23 cellular contexts compared by ENCODE assay signal in genomic region chr7:33900501-33900900, GRCh38. TPM values are rescaled to one million over a fixed set of nuclear protein-coding genes. Genes with fewer than 3 reads are reported as not detected.
"Had no signal": no experiment of that assay in that cellular context is flagged by ENCODE, and none has a peak within 500 bp of the region (broad histone marks: within the 10 kb centered on the region; RNA-seq: fewer than 3 reads in every experiment).

No MANE protein-coding gene starts in this region.

- H3K9me3 ChIP-seq: ascending aorta, esophagus squamous epithelium, sigmoid colon, thyroid gland had no signal

- DNase-seq: activated CD4-positive, alpha-beta T cell treated with anti-CD3 and anti-CD28 coated beads, Interleukin-2, amount 10 ng/mL, durations not matched to agents 24 days and 14 days; activated CD4-positive, CD25-positive, alpha-beta regulatory T cell; activated CD8-positive, alpha-beta T cell treated with anti-CD3 and anti-CD28 coated beads for 36 hours; activated effector memory CD4-positive, alpha-beta T cell treated with anti-CD3 and anti-CD28 coated beads, Interleukin-2, amount 50 U/mL, for 16 hours; activated T-cell treated with anti-CD3 and anti-CD28 coated beads, Interleukin-2, amount 50 U/mL, for 48 hours; effector CD8-positive, alpha-beta T cell; esophagus squamous epithelium; foreskin melanocyte; glutamatergic neuron; hippocampal formation; nephron progenitor cell; nucleus accumbens; posterior cingulate gyrus; sigmoid colon; stimulated activated naive CD4-positive, alpha-beta T cell treated with Interleukin-2 at 50 U/mL for 16 hours; T-cell; thyroid gland had no signal

- H3K36me3 Mint-ChIP-seq: activated naive CD4-positive, alpha-beta T cell treated with anti-CD3 and anti-CD28 coated beads, Interleukin-2, amount 50 U/mL, for 24 hours; T-cell had no signal

- H3K27ac ChIP-seq: ascending aorta, esophagus squamous epithelium, sigmoid colon, thyroid gland had no signal

- H3K4me3 Mint-ChIP-seq: activated CD4-positive, alpha-beta T cell treated with anti-CD3 and anti-CD28 coated beads, Interleukin-2, amount 10 ng/mL, durations not matched to agents 24 days and 14 days; activated CD8-positive, alpha-beta T cell treated with anti-CD3 and anti-CD28 coated beads for 36 hours; activated naive CD4-positive, alpha-beta T cell treated with anti-CD3 and anti-CD28 coated beads, Interleukin-2, amount 50 U/mL, for 24 hours; dendritic cell treated with granulocyte-macrophage colony-stimulating factor and Interleukin-4, amounts not matched to agents 40 ng/mL and 50 ng/mL, for 4 days; nephron progenitor cell; T-cell had no signal

- ATAC-seq: activated CD8-positive, alpha-beta T cell treated with anti-CD3 and anti-CD28 coated beads for 36 hours; left lobe of liver; T-cell had no signal

- H3K27ac Mint-ChIP-seq: activated CD4-positive, alpha-beta T cell treated with anti-CD3 and anti-CD28 coated beads, Interleukin-2, amount 10 ng/mL, durations not matched to agents 24 days and 14 days; activated CD8-positive, alpha-beta T cell treated with anti-CD3 and anti-CD28 coated beads for 36 hours; activated naive CD4-positive, alpha-beta T cell treated with anti-CD3 and anti-CD28 coated beads, Interleukin-2, amount 50 U/mL, for 24 hours; dendritic cell treated with granulocyte-macrophage colony-stimulating factor and Interleukin-4, amounts not matched to agents 40 ng/mL and 50 ng/mL, for 4 days; nephron progenitor cell; T-cell had no signal

- FAIRE-seq: endothelial cell of umbilical vein, keratinocyte had no signal

- H3K36me3 ChIP-seq: ascending aorta, esophagus squamous epithelium, sigmoid colon, thyroid gland had no signal

- H3K27me3 ChIP-seq: thyroid gland had no signal

- H3K9me3 Mint-ChIP-seq: activated CD4-positive, alpha-beta T cell treated with anti-CD3 and anti-CD28 coated beads, Interleukin-2, amount 10 ng/mL, durations not matched to agents 24 days and 14 days; activated CD8-positive, alpha-beta T cell treated with anti-CD3 and anti-CD28 coated beads for 36 hours; activated naive CD4-positive, alpha-beta T cell treated with anti-CD3 and anti-CD28 coated beads, Interleukin-2, amount 50 U/mL, for 24 hours; dendritic cell treated with granulocyte-macrophage colony-stimulating factor and Interleukin-4, amounts not matched to agents 40 ng/mL and 50 ng/mL, for 4 days; nephron progenitor cell; T-cell had no signal

- H3K4me3 ChIP-seq: ascending aorta, esophagus squamous epithelium, sigmoid colon, thyroid gland had no signal

RNA-seq across cellular contexts. Expression of gene BMPER, which starts 4.8 kb away (rescaled TPM):
- total RNA-seq: activated CD4-positive, alpha-beta T cell treated with anti-CD3 and anti-CD28 coated beads, Interleukin-2, amount 10 ng/mL, durations not matched to agents 24 days and 14 days; activated CD8-positive, alpha-beta T cell treated with anti-CD3 and anti-CD28 coated beads for 36 hours; ascending aorta had no signal
